In the genomic region with DNA sequence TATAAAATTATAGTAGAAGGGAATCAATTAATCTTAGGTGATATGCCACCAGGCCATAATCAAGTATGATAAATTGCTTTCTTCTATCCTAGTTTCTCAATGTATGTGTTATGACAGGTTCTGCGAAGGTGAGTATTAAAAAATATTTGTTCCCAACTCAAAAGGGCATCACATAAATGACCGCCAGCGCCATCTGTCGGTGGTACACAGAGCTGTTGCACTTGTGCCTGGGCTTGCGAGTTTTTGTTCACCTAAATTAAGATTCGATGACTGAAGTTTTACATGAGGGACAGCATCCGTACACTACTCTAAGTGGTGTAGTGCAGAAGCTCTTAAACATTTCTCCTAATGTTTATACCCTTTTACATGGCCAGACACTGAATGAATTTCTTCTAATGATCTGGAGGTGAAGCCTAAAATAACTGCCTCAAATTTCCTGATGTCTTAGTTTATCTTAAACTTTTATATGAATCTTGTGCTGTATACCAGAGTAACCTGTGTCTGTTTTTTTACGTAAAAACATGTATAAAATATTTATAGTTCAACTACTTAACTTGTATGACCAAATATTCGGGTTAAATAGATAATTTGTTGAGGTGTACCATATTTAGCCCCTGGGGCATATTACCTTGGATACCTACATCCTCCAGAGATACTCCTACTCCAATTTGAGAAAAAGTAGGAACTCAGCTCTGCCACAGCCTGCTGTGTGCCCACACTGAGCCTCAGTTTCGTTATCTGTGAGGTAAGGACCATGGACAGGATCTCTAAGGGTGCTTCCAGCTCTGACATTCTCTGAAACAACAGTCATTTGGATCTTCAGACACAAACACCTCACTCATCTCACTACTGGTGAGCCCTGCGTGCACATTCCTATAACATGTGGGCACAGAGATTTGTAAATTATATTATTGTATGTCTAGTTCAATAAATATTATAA, we compare ENCODE assay signal across 9 cellular contexts.
DNase-seq lines count a peak whose midpoint lies in the region; ATAC-seq and TF ChIP-seq lines count a peak whose summit lies in the region.
"Had no signal": no experiment of that assay in that cellular context is flagged by ENCODE, and none has a peak within 500 bp of the region (broad histone marks: within the 10 kb centered on the region; RNA-seq: fewer than 3 reads in every experiment).

No MANE protein-coding gene starts in this region.

- ATAC-seq in RWPE2 (ENCODE audit: low read depth) (peak; percentile 33; the same call in 1 of the 3 replicates), GM19452 (IDR thresholded peaks at IDR 0.05; ENCODE audit: unreplicated experiment) (no peak), HG03469 (IDR thresholded peaks at IDR 0.05; ENCODE audit: unreplicated experiment) (no peak)

- TF ChIP-seq CTCF in HL-60 (IDR thresholded peaks at IDR 0.05; ENCODE audit: insufficient read depth, low read length) (peak; percentile 65), RWPE2 (IDR thresholded peaks at IDR 0.05; ENCODE audit: poor library complexity, severe bottlenecking) (peak; percentile 76), esophagus squamous epithelium (IDR thresholded peaks at IDR 0.05) (peak; percentile 24 to 79 (median 61)), neural progenitor cell (IDR thresholded peaks at IDR 0.05) (peak; percentile 96)

- H3K36me3 ChIP-seq in RWPE2 (ENCODE audit: low read depth) (no peaks in the 10 kb centered on the region), esophagus squamous epithelium (no peaks in the 10 kb centered on the region), neural progenitor cell (no peaks in the 10 kb centered on the region)

- no peak overlapping the region for H3K27ac Mint-ChIP-seq in neural progenitor cell
- H3K27ac Mint-ChIP-seq: stimulated activated naive CD8-positive, alpha-beta T cell treated with anti-CD3 and anti-CD28 coated beads, Interleukin-15, Interleukin-2, amounts not matched to agents 100 ng/mL and 50 ng/mL, for 24 hours had no signal

- intact Hi-C loops in esophagus squamous epithelium (cut with DNase I), result no loop called here

- no peaks in the 10 kb centered on the region for H3K9me3 Mint-ChIP-seq in neural progenitor cell
- H3K9me3 Mint-ChIP-seq: stimulated activated naive CD8-positive, alpha-beta T cell treated with anti-CD3 and anti-CD28 coated beads, Interleukin-15, Interleukin-2, amounts not matched to agents 100 ng/mL and 50 ng/mL, for 24 hours had no signal

- H2AFZ ChIP-seq in neural progenitor cell (replicated peaks), result no peak overlapping the region

- H3K27ac ChIP-seq in HL-60 (replicated peaks) (no peak overlapping the region), RWPE2 (ENCODE audit: poor library complexity, severe bottlenecking) (no peak overlapping the region), esophagus squamous epithelium (no peak overlapping the region), neural progenitor cell (no peak overlapping the region)

- whole genome bisulfite sequencing in esophagus squamous epithelium, 2 donors, result 50 to 52% methylated on average over 11 of the region's 11 CpGs

- TF ChIP-seq POLR2A in esophagus squamous epithelium (IDR thresholded peaks at IDR 0.05), result no peak

- no peak overlapping the region for H3K9ac ChIP-seq in neural progenitor cell

- H3K4me3 Mint-ChIP-seq in neural progenitor cell, result no peak overlapping the region
- H3K4me3 Mint-ChIP-seq: stimulated activated naive CD8-positive, alpha-beta T cell treated with anti-CD3 and anti-CD28 coated beads, Interleukin-15, Interleukin-2, amounts not matched to agents 100 ng/mL and 50 ng/mL, for 24 hours had no signal

- H3K27me3 ChIP-seq in HL-60 (ENCODE audit: insufficient read depth, poor library complexity, severe bottlenecking) (no peaks in the 10 kb centered on the region), RWPE2 (ENCODE audit: insufficient read depth, poor library complexity, severe bottlenecking) (no peaks in the 10 kb centered on the region), esophagus squamous epithelium (no peaks in the 10 kb centered on the region), neural progenitor cell (no peaks in the 10 kb centered on the region)

- DNase-seq in NCI-H82 (lab: John Stamatoyannopoulos, UW) (peak; percentile 73), NCI-H82 treated with DMSO at 0.1 percent for 48 hours (lab: John Stamatoyannopoulos, UW; ENCODE audit: unreplicated experiment) (no peak), HL-60 (ENCODE audit: low read depth in 1 of 2, low spot score in 1 of 2) (peak in 1 of 2 experiments; percentile 34), RWPE2 (ENCODE audit: low spot score) (no peak), esophagus squamous epithelium (lab: John Stamatoyannopoulos, UW) (no peak), neural progenitor cell (ENCODE audit: low spot score) (peak; percentile 83)

- no peaks in the 10 kb centered on the region for H3K9me3 ChIP-seq in RWPE2 (ENCODE audit: severe bottlenecking)
- no peaks in the 10 kb centered on the region for H3K9me3 ChIP-seq in esophagus squamous epithelium
- H3K9me3 ChIP-seq in neural progenitor cell (ENCODE audit: low read depth), result no peaks in the 10 kb centered on the region

- H3K4me2 ChIP-seq in neural progenitor cell, result no peak overlapping the region

- peaks cover 3% of the 10 kb centered on the region for H4K20me1 ChIP-seq in neural progenitor cell (ENCODE audit: low read depth)

- peaks cover 50% of the 10 kb centered on the region for H3K4me1 Mint-ChIP-seq in neural progenitor cell

- H3K79me2 ChIP-seq in neural progenitor cell (ENCODE audit: low read depth), result peaks cover 14% of the 10 kb centered on the region

- no peak overlapping the region for H3K4me3 ChIP-seq in HL-60 (replicated peaks; ENCODE audit: insufficient read depth, low read length)
- no peak overlapping the region for H3K4me3 ChIP-seq in RWPE2 (ENCODE audit: severe bottlenecking)
- no peak overlapping the region for H3K4me3 ChIP-seq in esophagus squamous epithelium
- H3K4me3 ChIP-seq in neural progenitor cell, result no peak overlapping the region

- no peaks in the 10 kb centered on the region for H3K36me3 Mint-ChIP-seq in neural progenitor cell

- H3K27me3 Mint-ChIP-seq in neural progenitor cell (ENCODE audit: insufficient read depth, low read depth), result peaks cover 3% of the 10 kb centered on the region

- peaks cover 5% of the 10 kb centered on the region for H3F3A ChIP-seq in neural progenitor cell (ENCODE audit: low read depth)

- H3K4me1 ChIP-seq in RWPE2 (ENCODE audit: insufficient read depth, poor library complexity, severe bottlenecking), result peaks cover 5% of the 10 kb centered on the region
- peaks cover 0 to 6% (median 0%) of the 10 kb centered on the region in 3 donors for H3K4me1 ChIP-seq in esophagus squamous epithelium
- peaks cover 39% of the 10 kb centered on the region for H3K4me1 ChIP-seq in neural progenitor cell

Comparison
In these comparisons a context has a peak if more than half of its experiments do, and no peak if none do; other contexts are left out.
1. DNase-seq: peak in NCI-H82 (single experiment) and neural progenitor cell (single experiment); none in NCI-H82 treated with DMSO at 0.1 percent for 48 hours (single experiment), RWPE2 (single experiment) and esophagus squamous epithelium (single experiment).
2. Peak in every context shown above with its lines, with median percentiles within 50 percentile points of each other: CTCF ChIP-seq.